In genomic region chr10:15072358-15072757, GRCh38 we compare ENCODE assay signal across 36 cellular contexts. TPM values are rescaled to one million over a fixed set of nuclear protein-coding genes. Genes with fewer than 3 reads are reported as not detected.
"Had no signal": no experiment of that assay in that cellular context is flagged by ENCODE, and none has a peak within 500 bp of the region (broad histone marks: within the 10 kb centered on the region; RNA-seq: fewer than 3 reads in every experiment).

No MANE protein-coding gene starts in this region.

- H3K27ac Mint-ChIP-seq: activated B cell treated with CpG ODN at 0.5 μM for 24 hours; activated CD8-positive, alpha-beta T cell treated with anti-CD3 and anti-CD28 coated beads for 36 hours; activated naive CD8-positive, alpha-beta T cell; activated T-helper 17 cell treated with anti-CD3 and anti-CD28 coated beads, Interleukin-2, amount 50 U/mL, for 72 hours; dendritic cell treated with granulocyte-macrophage colony-stimulating factor and Interleukin-4, amounts not matched to agents 40 ng/mL and 50 ng/mL, for 4 days; T-helper 17 cell; T-helper 2 cell treated with Interferon-gamma antibody and Interleukin-4, amounts not matched to agents 5 μg/mL and 100 μg/mL, for 36 hours had no signal

- H3K4me3 Mint-ChIP-seq: activated B cell treated with CpG ODN at 0.5 μM for 24 hours; activated CD8-positive, alpha-beta T cell treated with anti-CD3 and anti-CD28 coated beads for 36 hours; activated naive CD8-positive, alpha-beta T cell; activated T-cell treated with anti-CD3 and anti-CD28 coated beads, Interleukin-2, amount 50 U/mL, for 4 hours; activated T-helper 17 cell treated with anti-CD3 and anti-CD28 coated beads, Interleukin-2, amount 50 U/mL, for 72 hours; central memory CD8-positive, alpha-beta T cell; dendritic cell treated with granulocyte-macrophage colony-stimulating factor and Interleukin-4, amounts not matched to agents 40 ng/mL and 50 ng/mL, for 4 days; T-helper 17 cell; T-helper 2 cell treated with Interferon-gamma antibody and Interleukin-4, amounts not matched to agents 5 μg/mL and 100 μg/mL, for 36 hours had no signal

- H3K4me1 ChIP-seq: esophagus muscularis mucosa, foreskin keratinocyte, gastrocnemius medialis, heart left ventricle had no signal

- H3K27me3 ChIP-seq: brain microvascular endothelial cell, dorsolateral prefrontal cortex, esophagus muscularis mucosa, foreskin keratinocyte, gastrocnemius medialis, heart left ventricle had no signal

- ATAC-seq: activated CD4-positive, CD25-positive, alpha-beta regulatory T cell treated with anti-CD3 and anti-CD28 coated beads, Interleukin-2, amount 50 U/mL, for 24 hours; activated CD8-positive, alpha-beta T cell treated with anti-CD3 and anti-CD28 coated beads for 36 hours; activated T-cell treated with anti-CD3 and anti-CD28 coated beads, Interleukin-2, amount 50 U/mL, for 4 hours; activated T-helper 17 cell treated with anti-CD3 and anti-CD28 coated beads, Interleukin-2, amount 50 U/mL, for 72 hours; foreskin keratinocyte; gastrocnemius medialis; heart left ventricle; T-helper 17 cell had no signal

- H3K27me3 Mint-ChIP-seq: dendritic cell treated with granulocyte-macrophage colony-stimulating factor and Interleukin-4, amounts not matched to agents 40 ng/mL and 50 ng/mL, for 4 days had no signal

- H3K9me3 Mint-ChIP-seq: activated B cell treated with CpG ODN at 0.5 μM for 24 hours; activated CD8-positive, alpha-beta T cell treated with anti-CD3 and anti-CD28 coated beads for 36 hours; activated T-cell treated with anti-CD3 and anti-CD28 coated beads, Interleukin-2, amount 50 U/mL, for 4 hours; activated T-helper 17 cell treated with anti-CD3 and anti-CD28 coated beads, Interleukin-2, amount 50 U/mL, for 72 hours; central memory CD8-positive, alpha-beta T cell; T-helper 2 cell treated with Interferon-gamma antibody and Interleukin-4, amounts not matched to agents 5 μg/mL and 100 μg/mL, for 36 hours had no signal

- H3K27ac ChIP-seq: brain microvascular endothelial cell, coronary artery, dorsolateral prefrontal cortex, esophagus muscularis mucosa, foreskin keratinocyte, gastrocnemius medialis, heart left ventricle, WERI-Rb-1 had no signal

- H3K9me3 ChIP-seq: esophagus muscularis mucosa, gastrocnemius medialis had no signal

- H3K36me3 ChIP-seq: brain microvascular endothelial cell, esophagus muscularis mucosa, gastrocnemius medialis, heart left ventricle, WERI-Rb-1 had no signal

- H3K4me1 Mint-ChIP-seq: activated B cell treated with CpG ODN at 0.5 μM for 24 hours; activated T-helper 17 cell treated with anti-CD3 and anti-CD28 coated beads, Interleukin-2, amount 50 U/mL, for 72 hours; central memory CD8-positive, alpha-beta T cell; T-helper 17 cell had no signal

- H3K4me3 ChIP-seq: coronary artery, dorsolateral prefrontal cortex, esophagus muscularis mucosa, gastrocnemius medialis, heart left ventricle had no signal

- H3K36me3 Mint-ChIP-seq: activated naive CD8-positive, alpha-beta T cell had no signal

- FAIRE-seq: astrocyte, bronchial epithelial cell had no signal

- DNase-seq: activated B cell treated with CpG ODN at 0.5 μM for 24 hours; activated CD4-positive, alpha-beta T cell treated with anti-CD3 and anti-CD28 coated beads for 48 hours; activated CD4-positive, alpha-beta T cell treated with anti-CD3 and anti-CD28 coated beads, Interleukin-2, amount 50 U/mL, for 1 hour; activated CD4-positive, alpha-beta T cell treated with anti-CD3 and anti-CD28 coated beads, Interleukin-2, amount 50 U/mL, for 48 hours; activated CD8-positive, alpha-beta memory T cell treated with anti-CD3 and anti-CD28 coated beads for 24 hours; activated CD8-positive, alpha-beta T cell treated with anti-CD3 and anti-CD28 coated beads for 36 hours; activated effector memory CD4-positive, alpha-beta T cell treated with Interleukin-2 at 50 U/mL for 16 hours; activated gamma-delta T cell treated with Interleukin-2 at 50 U/mL for 16 hours; activated naive CD4-positive, alpha-beta T cell treated with anti-CD3 and anti-CD28 coated beads, Interleukin-2, amount 50 U/mL, for 16 hours; activated naive CD4-positive, alpha-beta T cell treated with Interleukin-2 at 50 U/mL for 16 hours; activated T-cell treated with anti-CD3 and anti-CD28 coated beads, Interleukin-2, amount 50 U/mL, for 4 hours; amniotic stem cell; anterior cingulate cortex; brain microvascular endothelial cell; dorsolateral prefrontal cortex; effector memory CD4-positive, alpha-beta T cell; erythroblast; foreskin keratinocyte; gastrocnemius medialis; glutamatergic neuron; heart left ventricle; T-helper 17 cell; T1000; WERI-Rb-1 had no signal

RNA-seq across cellular contexts. Expression of gene ACBD7, which starts 16.2 kb away (rescaled TPM):
- total RNA-seq: activated B cell treated with CpG ODN at 0.5 μM for 24 hours, cardiac septum, gastrocnemius medialis had no signal
- polyA plus RNA-seq: foreskin keratinocyte had no signal

RNA-seq across cellular contexts. Expression of gene OLAH, which starts 28.6 kb away (rescaled TPM):
- total RNA-seq: activated B cell treated with CpG ODN at 0.5 μM for 24 hours; activated T-cell treated with anti-CD3 and anti-CD28 coated beads, Interleukin-2, amount 50 U/mL, for 4 hours; astrocyte; cardiac septum; cerebellum; foreskin keratinocyte had no signal
